Comparison of ENCODE assay signal across 2 cellular contexts in genomic region chr14:88614218-88614907, GRCh38.
TF ChIP-seq lines count a peak whose summit lies in the region.

No MANE protein-coding gene starts in this region.

TF ChIP-seq in HepG2, 621 proteins besides CTCF, POLR2A, EP300 and RAD21:
- TF ChIP-seq ZNF570 (CRISPR knock-in tag; IDR thresholded peaks at IDR 0.05; ENCODE audit: borderline replicate concordance) (no peak), JUN (CRISPR knock-in tag; IDR thresholded peaks at IDR 0.05) (no peak), ZNF33A (CRISPR knock-in tag; IDR thresholded peaks at IDR 0.05; ENCODE audit: borderline replicate concordance) (no peak), SNRNP70 (IDR thresholded peaks at IDR 0.05; ENCODE audit: low read depth, low read length) (no peak), FOXK2 (IDR thresholded peaks at IDR 0.05) (no peak), ZNF264 (CRISPR knock-in tag; IDR thresholded peaks at IDR 0.05) (no peak), SIN3B (IDR thresholded peaks at IDR 0.05; ENCODE audit: low read length) (no peak), KMT2B (CRISPR knock-in tag; IDR thresholded peaks at IDR 0.05) (no peak), MTA3 (CRISPR knock-in tag; IDR thresholded peaks at IDR 0.05) (no peak), GLI4 (CRISPR knock-in tag; IDR thresholded peaks at IDR 0.05; ENCODE audit: borderline replicate concordance) (no peak)

TF ChIP-seq in WTC11, 78 proteins besides CTCF, POLR2A, EP300 and RAD21:
- no peak for TF ChIP-seq ZNF671 (CRISPR knock-in tag; IDR thresholded peaks at IDR 0.05)
- no peak for TF ChIP-seq MYBL2 (CRISPR knock-in tag; IDR thresholded peaks at IDR 0.05)
